Comparison of ENCODE assay signal across 17 cellular contexts in the genomic region with DNA sequence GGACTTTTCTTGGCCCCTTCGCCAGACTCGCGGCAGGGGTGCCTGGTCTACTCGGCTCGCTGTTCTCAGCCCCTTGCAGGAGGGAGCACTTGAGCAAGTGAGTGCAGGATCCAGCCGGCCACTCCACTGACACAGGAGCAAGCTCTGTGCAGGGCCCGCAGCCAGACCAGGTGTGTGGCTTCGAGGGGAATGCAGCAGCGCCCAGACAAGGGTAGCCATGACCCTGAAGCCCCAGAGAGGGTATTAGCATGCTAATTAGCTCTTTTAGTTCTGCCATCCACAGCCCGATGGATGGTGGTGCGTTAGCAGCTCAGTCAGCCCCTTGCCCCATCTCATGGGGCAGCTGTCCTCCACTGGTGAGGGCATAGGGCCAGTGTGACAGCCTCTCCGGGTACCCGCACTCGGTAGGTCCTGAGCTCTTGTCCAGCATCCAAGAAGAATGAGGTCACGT.
DNase-seq lines count a peak whose midpoint lies in the region; ATAC-seq and TF ChIP-seq lines count a peak whose summit lies in the region.
"Had no signal": no experiment of that assay in that cellular context is flagged by ENCODE, and none has a peak within 500 bp of the region (broad histone marks: within the 10 kb centered on the region; RNA-seq: fewer than 3 reads in every experiment).

No MANE protein-coding gene starts in this region.

- ATAC-seq in HG02571 (IDR thresholded peaks at IDR 0.05; ENCODE audit: unreplicated experiment) = no peak
- ATAC-seq: activated naive CD4-positive, alpha-beta T cell treated with anti-CD3 and anti-CD28 coated beads, Interleukin-2, amount 50 U/mL, for 72 hours; T-cell had no signal

- no peak overlapping the region for H3K4me3 ChIP-seq in esophagus muscularis mucosa

- H3K36me3 ChIP-seq in esophagus muscularis mucosa = no peaks in the 10 kb centered on the region

- intact Hi-C loops in esophagus muscularis mucosa (cut with DNase I) (no loop called here), posterior vena cava (cut with DNase I) (no loop called here)

- no peak for TF ChIP-seq POLR2A in esophagus muscularis mucosa (IDR thresholded peaks at IDR 0.05; ENCODE audit: low read depth)

- 94% methylated on average over 15 of the region's 15 CpGs for WGBS in esophagus muscularis mucosa

- DNase-seq in DMS79 (lab: John Stamatoyannopoulos, UW) (peak; percentile 27), RPMI8226 (peak; percentile 70), esophagus muscularis mucosa (ENCODE audit: extremely low spot score) (peak; percentile 88), posterior vena cava (ENCODE audit: low spot score) (peak; percentile 68), NCI-H1417 (lab: John Stamatoyannopoulos, UW) (no peak), putamen (ENCODE audit: low spot score) (no peak), superior temporal gyrus (ENCODE audit: extremely low spot score) (no peak)
- DNase-seq: caudate nucleus; DMS 273 treated with DMSO at 0.1 percent for 48 hours; immature natural killer cell; Kasumi-1; NCI-H1694; NCI-H510A treated with DMSO at 0.1 percent for 48 hours; stimulated activated CD4-positive, alpha-beta T cell treated with anti-CD3 and anti-CD28 coated beads, Interleukin-1b, Interleukin-23, amount 100 ng/mL, for 48 hours had no signal

- no peaks in the 10 kb centered on the region for H3K27me3 ChIP-seq in esophagus muscularis mucosa

- H3K27ac ChIP-seq in esophagus muscularis mucosa (replicated peaks in 1 of 4) = no peak overlapping the region

- no peak for TF ChIP-seq EP300 in esophagus muscularis mucosa (IDR thresholded peaks at IDR 0.05)

- H3K9me3 ChIP-seq in esophagus muscularis mucosa = peaks cover 0 to 19% (median 9%) of the 10 kb centered on the region in 4 donors

- no peak for TF ChIP-seq CTCF in esophagus muscularis mucosa (IDR thresholded peaks at IDR 0.05)

- peaks cover 0 to 14% (median 9%) of the 10 kb centered on the region in 4 donors for H3K4me1 ChIP-seq in esophagus muscularis mucosa

Comparison
In these comparisons a context has a peak if more than half of its experiments do, and no peak if none do; other contexts are left out.
1. DNase-seq: peak in DMS79 (single experiment), RPMI8226 (single experiment), esophagus muscularis mucosa (single experiment) and posterior vena cava (single experiment); none in NCI-H1417 (0 of 3), putamen (single experiment) and superior temporal gyrus (single experiment).